1 cellular context compared by ENCODE assay signal in genomic region chr17:29170682-29171081, GRCh38.
TF ChIP-seq lines count a peak whose summit lies in the region.

No MANE protein-coding gene starts in this region.

TF ChIP-seq in HepG2, 621 proteins besides CTCF, POLR2A, EP300 and RAD21:
- no peak for TF ChIP-seq NR0B2 (CRISPR knock-in tag; IDR thresholded peaks at IDR 0.05)
- no peak for TF ChIP-seq SMARCC2 (IDR thresholded peaks at IDR 0.05)
- TF ChIP-seq IRF1 (CRISPR knock-in tag; IDR thresholded peaks at IDR 0.05; ENCODE audit: low read depth), result no peak
- TF ChIP-seq ARNT2 (CRISPR knock-in tag; IDR thresholded peaks at IDR 0.05; ENCODE audit: low read depth), result no peak
